8 cellular contexts compared by ENCODE assay signal in the genomic region with DNA sequence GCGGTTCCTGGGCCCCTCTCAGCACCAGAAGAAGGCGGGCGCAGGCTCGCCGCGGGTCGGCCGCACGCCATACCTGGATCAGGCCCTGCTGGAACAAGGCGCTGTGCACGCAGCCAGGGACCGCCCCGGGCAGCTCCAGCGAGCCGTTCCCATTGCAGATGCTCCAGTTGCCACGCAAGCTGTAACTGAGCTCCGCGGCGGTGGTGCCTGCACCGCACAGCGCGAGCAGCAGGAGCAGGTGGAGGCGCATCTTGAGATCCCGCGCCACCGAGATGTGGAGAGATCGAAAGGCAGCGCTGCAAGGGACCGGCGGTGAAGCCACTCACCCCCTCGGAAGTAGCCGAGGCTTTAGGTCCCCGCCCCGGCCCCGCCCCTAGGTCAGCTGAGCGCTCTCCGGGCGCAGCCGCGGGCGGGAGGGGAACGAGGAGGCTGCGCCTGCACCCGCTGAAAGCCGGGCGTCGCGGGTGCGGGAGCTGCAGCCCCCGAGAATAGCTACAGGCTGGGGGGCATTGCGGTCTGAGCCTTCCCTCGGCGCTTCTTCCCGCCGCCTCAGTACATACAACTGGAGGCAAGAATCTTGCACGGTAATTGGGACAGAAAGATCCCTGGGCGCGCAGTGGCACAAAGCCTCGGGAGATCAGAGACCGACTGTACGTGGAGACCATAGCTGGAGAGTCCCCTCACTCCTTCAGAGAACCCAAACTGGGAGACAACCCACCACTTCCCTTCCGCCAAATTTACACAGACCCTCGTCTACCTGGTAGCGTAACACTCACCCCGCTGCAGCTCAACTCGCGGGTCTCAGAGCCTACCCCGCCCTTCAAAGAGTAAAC. TPM values are rescaled to one million over a fixed set of nuclear protein-coding genes. Genes with fewer than 3 reads are reported as not detected.
DNase-seq lines count a peak whose midpoint lies in the region; ATAC-seq and TF ChIP-seq lines count a peak whose summit lies in the region.

A gene (minus strand): TSS at position 324 of the 833 bp plus-strand sequence. CDS start 74 bp downstream, at position 250.

- no peaks in the 10 kb centered on the region for H3K27me3 ChIP-seq in kidney epithelial cell (ENCODE audit: control insufficient read depth, insufficient read depth, low read length)

- peak; percentile 97 for DNase-seq in AG20443 (ENCODE audit: low spot score)
- DNase-seq in NCI-H446 treated with DMSO at 0.1 percent for 48 hours (lab: John Stamatoyannopoulos, UW), result peak; percentile 47
- DNase-seq in activated CD4-positive, CD25-positive, alpha-beta regulatory T cell treated with anti-CD3 and anti-CD28 coated beads, Interleukin-2, amount 50 U/mL, for 16 hours (ENCODE audit: low read depth, low spot score), result peak; percentile 63
- peak; percentile 89 for DNase-seq in cerebellar cortex (ENCODE audit: low spot score)
- DNase-seq in kidney epithelial cell (ENCODE audit: low read depth), result no peak
- DNase-seq in stimulated activated CD4-positive, alpha-beta T cell treated with anti-CD3 and anti-CD28 coated beads, Interleukin-15, amount 100 ng/mL, for 24 hours, result peak; percentile 92

- no peaks in the 10 kb centered on the region for H3K36me3 ChIP-seq in kidney epithelial cell (ENCODE audit: control insufficient read depth, insufficient read depth, low read length)

- no peak for TF ChIP-seq CTCF in kidney epithelial cell (IDR thresholded peaks at IDR 0.05; ENCODE audit: insufficient read depth, low read length, poor library complexity, severe bottlenecking)

- ATAC-seq in GM19035 (IDR thresholded peaks at IDR 0.05; ENCODE audit: unreplicated experiment) (peak; percentile 95), HG03280 (IDR thresholded peaks at IDR 0.05; ENCODE audit: unreplicated experiment) (peak; percentile 95)

- H3K4me3 ChIP-seq in kidney epithelial cell (ENCODE audit: low read depth, low read length), result peak within 1 kb of the TSS; percentile 82

RNA-seq across cellular contexts. Expression of the gene that starts here (rescaled TPM):
- 14.7 and 20.5 TPM in 2 replicates for total RNA-seq in kidney epithelial cell
